In genomic region chr12:5497329-5498058, GRCh38 we compare ENCODE assay signal across 1 cellular context.
TF ChIP-seq lines count a peak whose summit lies in the region.

No MANE protein-coding gene starts in this region.

TF ChIP-seq in liver, 16 proteins besides CTCF, POLR2A, EP300 and RAD21 (continued from another document):
- TF ChIP-seq REST (IDR thresholded peaks at IDR 0.05) (no peak), EGR1 (IDR thresholded peaks at IDR 0.05; ENCODE audit: low read depth in 2 of 2) (no peak), JUND (IDR thresholded peaks at IDR 0.05) (peak in 1 of 2 donors; percentile 36), SP1 (IDR thresholded peaks at IDR 0.05) (peak; percentile 82), HNF4A (conservative IDR thresholded peaks at IDR 0.05) (peak; percentile 84 to 93), FOXA1 (IDR thresholded peaks at IDR 0.05) (no peak), ATF3 (IDR thresholded peaks at IDR 0.05) (no peak), RXRA (IDR thresholded peaks at IDR 0.05) (peak; percentile 91 to 97)
- TF ChIP-seq, protein P1, sequence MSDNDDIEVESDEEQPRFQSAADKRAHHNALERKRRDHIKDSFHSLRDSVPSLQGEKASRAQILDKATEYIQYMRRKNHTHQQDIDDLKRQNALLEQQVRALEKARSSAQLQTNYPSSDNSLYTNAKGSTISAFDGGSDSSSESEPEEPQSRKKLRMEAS (IDR thresholded peaks at IDR 0.05), result peak; percentile 65
